Comparison of ENCODE assay signal across 10 cellular contexts in the genomic region with DNA sequence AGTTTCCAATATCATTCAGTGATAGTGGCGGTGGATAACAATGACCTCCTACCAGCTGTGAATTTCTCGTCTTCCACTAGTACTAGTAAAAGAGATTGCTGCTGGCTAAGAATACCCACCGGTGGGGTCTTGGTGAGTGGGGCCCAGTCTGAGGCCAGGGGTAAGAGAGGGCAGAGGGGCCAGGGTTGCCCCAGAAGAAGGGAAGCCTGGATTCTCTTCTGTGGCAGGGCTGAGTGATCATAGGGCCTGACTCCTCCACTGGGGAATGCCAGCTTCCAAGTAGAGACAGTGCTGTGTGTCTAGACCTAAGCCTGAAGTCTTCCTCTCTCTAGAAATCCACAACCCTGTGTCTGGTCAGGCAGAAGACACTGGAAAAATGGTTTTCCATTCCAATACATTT. TPM values are rescaled to one million over a fixed set of nuclear protein-coding genes. Genes with fewer than 3 reads are reported as not detected.
"Had no signal": no experiment of that assay in that cellular context is flagged by ENCODE, and none has a peak within 500 bp of the region (broad histone marks: within the 10 kb centered on the region; RNA-seq: fewer than 3 reads in every experiment).

No MANE protein-coding gene starts in this region.

- H3K4me3 ChIP-seq: GM23248, HAP-1, K562 had no signal

- H3K27ac ChIP-seq: GM23248 had no signal

- H3K36me3 ChIP-seq: HAP-1 had no signal

- H3K27ac Mint-ChIP-seq: HFFc6 had no signal

- DNase-seq: GM23248, GOT3, H7, HFFc6, IMR-90 had no signal

- H3K4me3 Mint-ChIP-seq: HFFc6 had no signal

- H3K9me3 ChIP-seq: HAP-1 had no signal

- ATAC-seq: HCT116, K562 had no signal

RNA-seq across cellular contexts. Expression of gene TMEM63C, which starts 5.8 kb away (rescaled TPM):
- total RNA-seq: GM23248, K562 had no signal
- polyA plus RNA-seq: GM23248, IMR-90 had no signal

RNA-seq across cellular contexts. Expression of gene ZDHHC22, which starts 34.3 kb away (rescaled TPM):
- total RNA-seq: GM23248, H4, HFFc6, HT-29, IMR-90, K562 had no signal
- polyA plus RNA-seq: GM23248, IMR-90, K562 had no signal
